ENCODE assay signal across 19 cellular contexts in genomic region chr2:118981627-118982026, GRCh38. TPM values are rescaled to one million over a fixed set of nuclear protein-coding genes. Genes with fewer than 3 reads are reported as not detected.
"Had no signal": no experiment of that assay in that cellular context is flagged by ENCODE, and none has a peak within 500 bp of the region (broad histone marks: within the 10 kb centered on the region; RNA-seq: fewer than 3 reads in every experiment).

No MANE protein-coding gene starts in this region.

- H3K27ac ChIP-seq: brain microvascular endothelial cell, colonic mucosa, gastrocnemius medialis, left lung, testis had no signal

- H3K4me3 ChIP-seq: colonic mucosa, gastrocnemius medialis, left lung, testis had no signal

- H3K4me1 Mint-ChIP-seq: activated naive CD8-positive, alpha-beta T cell treated with anti-CD3 and anti-CD28 coated beads, Interleukin-2, amount 10 ng/mL, durations not matched to agents 7 days and 5 days; activated T-helper 17 cell treated with anti-CD3 and anti-CD28 coated beads, Interleukin-2, amount 50 U/mL, for 72 hours; neural crest cell had no signal

- H3K9me3 Mint-ChIP-seq: activated T-helper 17 cell treated with anti-CD3 and anti-CD28 coated beads, Interleukin-2, amount 50 U/mL, for 72 hours had no signal

- H3K36me3 Mint-ChIP-seq: activated naive CD8-positive, alpha-beta T cell treated with anti-CD3 and anti-CD28 coated beads, Interleukin-2, amount 10 ng/mL, durations not matched to agents 7 days and 5 days had no signal

- H3K36me3 ChIP-seq: brain microvascular endothelial cell, colonic mucosa, gastrocnemius medialis had no signal

- DNase-seq: activated CD4-positive, alpha-beta T cell treated with anti-CD3 and anti-CD28 coated beads, Interleukin-2, amount 50 U/mL, for 4 hours; activated naive CD4-positive, alpha-beta T cell; activated naive CD8-positive, alpha-beta T cell treated with anti-CD3 and anti-CD28 coated beads, Interleukin-2, amount 10 ng/mL, durations not matched to agents 7 days and 5 days; anterior cingulate cortex; brain microvascular endothelial cell; central memory CD4-positive, alpha-beta T cell; colonic mucosa; effector CD4-positive, alpha-beta T cell; gastrocnemius medialis; stimulated activated CD4-positive, alpha-beta T cell treated with anti-CD3 and anti-CD28 coated beads, Interleukin-12 subunit alpha, Interleukin-12 subunit beta, amount 100 ng/mL, for 4 hours; stimulated activated CD4-positive, alpha-beta T cell treated with anti-CD3 and anti-CD28 coated beads, Interleukin-1b, Interleukin-23, amount 100 ng/mL, for 48 hours; T1000; testis had no signal

- H3K9me3 ChIP-seq: colonic mucosa, gastrocnemius medialis, testis had no signal

- ATAC-seq: activated T-helper 17 cell treated with anti-CD3 and anti-CD28 coated beads, Interleukin-2, amount 50 U/mL, for 72 hours; gastrocnemius medialis; left lung had no signal

- H3K4me3 Mint-ChIP-seq: activated naive CD8-positive, alpha-beta T cell treated with anti-CD3 and anti-CD28 coated beads, Interleukin-2, amount 10 ng/mL, durations not matched to agents 7 days and 5 days; activated T-helper 17 cell treated with anti-CD3 and anti-CD28 coated beads, Interleukin-2, amount 50 U/mL, for 72 hours; neural crest cell had no signal

- H3K27ac Mint-ChIP-seq: activated naive CD8-positive, alpha-beta T cell treated with anti-CD3 and anti-CD28 coated beads, Interleukin-2, amount 10 ng/mL, durations not matched to agents 7 days and 5 days; activated T-helper 17 cell treated with anti-CD3 and anti-CD28 coated beads, Interleukin-2, amount 50 U/mL, for 72 hours; progenitor cell of endocrine pancreas had no signal

- H3K4me1 ChIP-seq: colonic mucosa, gastrocnemius medialis, left lung, testis had no signal

- H3K27me3 ChIP-seq: brain microvascular endothelial cell, colonic mucosa, left lung, testis had no signal

RNA-seq across cellular contexts. Expression of gene MARCO, which starts 39.6 kb away (rescaled TPM):
- total RNA-seq: activated T-helper 17 cell treated with anti-CD3 and anti-CD28 coated beads, Interleukin-2, amount 50 U/mL, for 72 hours; lung microvascular endothelial cell; progenitor cell of endocrine pancreas; T-helper 1 cell treated with Interleukin-12 subunit alpha and Interleukin-12 subunit beta and Interleukin-4 antibody, amounts not matched to agents 30 ng/mL and 1 ng/mL, for 36 hours had no signal
